ENCODE assay signal across 1 cellular context in genomic region chr9:133113928-133114351, GRCh38.
TF ChIP-seq lines count a peak whose summit lies in the region.

No MANE protein-coding gene starts in this region.

TF ChIP-seq in liver, 16 proteins besides CTCF, POLR2A, EP300 and RAD21 (continued from another document):
- TF ChIP-seq JUND (IDR thresholded peaks at IDR 0.05) (no peak), FOXA1 (IDR thresholded peaks at IDR 0.05) (no peak), MAX (IDR thresholded peaks at IDR 0.05) (no peak), REST (IDR thresholded peaks at IDR 0.05) (no peak)
